16 cellular contexts compared by ENCODE assay signal in the genomic region with DNA sequence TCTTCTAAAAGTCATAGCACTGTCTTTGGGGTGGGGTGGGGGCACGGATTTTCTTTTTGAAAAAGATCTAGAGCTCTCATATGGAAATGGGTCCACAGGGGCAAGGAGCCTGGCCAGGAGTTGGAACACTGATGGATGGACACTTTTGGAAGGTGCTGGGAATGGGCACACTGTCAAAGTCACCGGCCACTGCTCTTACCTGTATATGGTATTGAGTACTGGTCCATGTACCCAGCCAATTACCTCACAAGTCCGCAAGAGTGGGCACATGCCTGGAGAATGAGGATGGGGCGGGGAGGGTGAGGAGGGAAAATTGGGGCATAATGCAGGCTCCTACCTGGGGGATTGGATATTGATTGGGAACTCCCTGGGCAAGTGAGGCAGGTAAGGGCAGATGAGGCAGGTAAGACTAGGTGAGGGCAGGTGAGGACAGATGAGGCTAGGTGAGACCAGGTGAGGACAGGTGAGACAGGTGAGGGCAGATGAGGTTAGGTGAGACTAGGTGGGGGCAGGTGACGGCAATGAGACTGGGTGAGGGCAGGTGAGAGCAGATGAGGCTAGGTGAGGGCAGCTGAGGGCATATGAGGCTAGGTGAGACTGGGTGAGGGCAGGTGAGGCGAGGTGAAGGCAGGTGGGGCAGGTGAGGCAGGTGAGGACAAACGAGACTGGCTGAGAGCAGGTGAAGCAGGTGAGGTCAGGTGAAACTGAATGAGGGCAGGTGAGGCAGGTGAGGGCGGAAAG.
DNase-seq lines count a peak whose midpoint lies in the region; ATAC-seq and TF ChIP-seq lines count a peak whose summit lies in the region.
"Had no signal": no experiment of that assay in that cellular context is flagged by ENCODE, and none has a peak within 500 bp of the region (broad histone marks: within the 10 kb centered on the region; RNA-seq: fewer than 3 reads in every experiment).

No MANE protein-coding gene starts in this region.

- TF ChIP-seq CTCF in upper lobe of right lung (IDR thresholded peaks at IDR 0.05) = no peak

- intact Hi-C loops in upper lobe of right lung (cut with DNase I) = no loop called here

- H3K4me3 ChIP-seq in upper lobe of right lung = no peak overlapping the region
- H3K4me3 ChIP-seq: A549 had no signal

- H3K27me3 ChIP-seq in upper lobe of right lung = no peaks in the 10 kb centered on the region

- DNase-seq in NCI-H748 (lab: John Stamatoyannopoulos, UW; ENCODE audit: unreplicated experiment) (peak; percentile 62), NCI-H748 treated with DMSO at 0.1 percent for 48 hours (lab: John Stamatoyannopoulos, UW) (no peak), NCI-H2029 (lab: John Stamatoyannopoulos, UW) (peak; percentile 96), upper lobe of right lung (no peak), GOT3 (lab: John Stamatoyannopoulos, UW) (no peak)
- DNase-seq in activated naive CD4-positive, alpha-beta T cell (lab: John Stamatoyannopoulos, UW) = no peak
- DNase-seq: CD8-positive, alpha-beta T cell; NCI-H1105 treated with DMSO at 0.1 percent for 48 hours; NCI-H1694; NCI-H345; NCI-H526 treated with DMSO at 0.1 percent for 48 hours; Right ventricle myocardium superior; SK-N-SH had no signal

- no peaks in the 10 kb centered on the region for H3K36me3 ChIP-seq in upper lobe of right lung

- no peak overlapping the region for H3K27ac ChIP-seq in upper lobe of right lung
- H3K27ac ChIP-seq: A549 had no signal

- no peaks in the 10 kb centered on the region for H3K4me1 ChIP-seq in upper lobe of right lung
- H3K4me1 ChIP-seq: A549 had no signal

- ATAC-seq in esophagus mucosa (peak; percentile 74), upper lobe of right lung (peak; percentile 12)
- ATAC-seq: A549; CD8-positive, alpha-beta T cell; HCT116 had no signal

- no peaks in the 10 kb centered on the region for H3K9me3 ChIP-seq in upper lobe of right lung
- H3K9me3 ChIP-seq: A549, SK-N-SH had no signal

Comparison
In these comparisons a context has a peak if more than half of its experiments do, and no peak if none do; other contexts are left out.
1. DNase-seq: peak in NCI-H748 (single experiment) and NCI-H2029 (single experiment); none in NCI-H748 treated with DMSO at 0.1 percent for 48 hours (single experiment), upper lobe of right lung (single experiment), activated naive CD4-positive, alpha-beta T cell (0 of 4) and GOT3 (single experiment).